In the genomic region with DNA sequence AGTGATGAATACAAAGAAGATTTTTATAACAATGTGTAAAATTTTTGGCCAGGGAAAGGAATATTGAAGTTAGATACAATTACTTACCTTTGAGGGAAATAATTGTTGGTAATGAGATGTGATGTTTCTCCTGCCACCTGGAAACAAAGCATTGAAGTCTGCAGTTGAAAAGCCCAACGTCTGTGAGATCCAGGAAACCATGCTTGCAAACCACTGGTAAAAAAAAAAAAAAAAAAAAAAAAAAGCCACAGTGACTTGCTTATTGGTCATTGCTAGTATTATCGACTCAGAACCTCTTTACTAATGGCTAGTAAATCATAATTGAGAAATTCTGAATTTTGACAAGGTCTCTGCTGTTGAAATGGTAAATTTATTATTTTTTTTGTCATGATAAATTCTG, we compare ENCODE assay signal across 13 cellular contexts. TPM values are rescaled to one million over a fixed set of nuclear protein-coding genes. Genes with fewer than 3 reads are reported as not detected.
DNase-seq lines count a peak whose midpoint lies in the region; ATAC-seq and TF ChIP-seq lines count a peak whose summit lies in the region.
"Had no signal": no experiment of that assay in that cellular context is flagged by ENCODE, and none has a peak within 500 bp of the region (broad histone marks: within the 10 kb centered on the region; RNA-seq: fewer than 3 reads in every experiment).

No MANE protein-coding gene starts in this region.

- CTCF ChIA-PET in PC-9 (lab: Charles Lee): no interaction called here

- H3K27me3 Mint-ChIP-seq in CD4-positive, CD25-positive, alpha-beta regulatory T cell: peaks cover 4% of the 10 kb centered on the region
- H3K27me3 Mint-ChIP-seq in effector memory CD8-positive, alpha-beta T cell: no peaks in the 10 kb centered on the region
- H3K27me3 Mint-ChIP-seq: dendritic cell treated with granulocyte-macrophage colony-stimulating factor and Interleukin-4, amounts not matched to agents 40 ng/mL and 50 ng/mL, for 4 days had no signal

- no peak for TF ChIP-seq CTCF in RWPE2 (IDR thresholded peaks at IDR 0.05; ENCODE audit: poor library complexity, severe bottlenecking)
- TF ChIP-seq CTCF in PC-9 (conservative IDR thresholded peaks at IDR 0.05): no peak

- no peaks in the 10 kb centered on the region for H4K20me1 ChIP-seq in PC-9 (ENCODE audit: insufficient read depth)

- WGBS in mesenchymal stem cell: no CpG with 5 or more reads among the region's 2 CpGs

- H2BK5ac ChIP-seq in mesenchymal stem cell (ENCODE audit: low read depth, low read length, poor library complexity, severe bottlenecking): no peak overlapping the region

- H3K4ac ChIP-seq in mesenchymal stem cell (ENCODE audit: low read depth in 1 of 2, low read length in 2 of 2): no peak overlapping the region

- H3K27ac ChIP-seq in CD4-positive, CD25-positive, alpha-beta regulatory T cell (ENCODE audit: insufficient read depth, low read length, poor library complexity, severe bottlenecking): peak overlapping the region; percentile 98
- peak overlapping the region; percentile 86 for H3K27ac ChIP-seq in RWPE2 (ENCODE audit: poor library complexity, severe bottlenecking)
- no peak overlapping the region for H3K27ac ChIP-seq in mesenchymal stem cell (ENCODE audit: low read length, poor library complexity, severe bottlenecking)
- no peak overlapping the region for H3K27ac ChIP-seq in PC-9

- no peak for ATAC-seq in CD4-positive, CD25-positive, alpha-beta regulatory T cell (ENCODE audit: low read depth in 2 of 2)
- ATAC-seq in RWPE2 (ENCODE audit: low read depth) (no peak), GM18511 (IDR thresholded peaks at IDR 0.05; ENCODE audit: unreplicated experiment) (no peak)
- ATAC-seq in effector memory CD8-positive, alpha-beta T cell (replicated peaks): peak; percentile 20

- DNase-seq in CD4-positive, CD25-positive, alpha-beta regulatory T cell: peak in 2 of 3 donors; percentile 30 to 55
- DNase-seq in ELR (ENCODE audit: low read depth) (peak; percentile 74), RWPE2 (ENCODE audit: low spot score) (no peak), mesenchymal stem cell (no peak), PC-9 (no peak), NCI-H1105 (lab: John Stamatoyannopoulos, UW) (no peak)
- no peak for DNase-seq in effector memory CD8-positive, alpha-beta T cell
- DNase-seq: amygdala, Caco-2, NCI-H146, NCI-H510A had no signal

- no peaks in the 10 kb centered on the region for H3K79me1 ChIP-seq in mesenchymal stem cell (replicated peaks; ENCODE audit: low read length, poor library complexity, severe bottlenecking)

- H3K27me3 ChIP-seq in CD4-positive, CD25-positive, alpha-beta regulatory T cell (ENCODE audit: control insufficient read depth, insufficient read depth, low read length): no peaks in the 10 kb centered on the region
- no peaks in the 10 kb centered on the region for H3K27me3 ChIP-seq in RWPE2 (ENCODE audit: insufficient read depth, poor library complexity, severe bottlenecking)
- no peaks in the 10 kb centered on the region for H3K27me3 ChIP-seq in mesenchymal stem cell (ENCODE audit: control insufficient read depth in 1 of 2, insufficient read depth in 1 of 2, low read length in 2 of 2)
- no peaks in the 10 kb centered on the region for H3K27me3 ChIP-seq in PC-9 (ENCODE audit: insufficient read depth, low read depth)

- peaks cover 71% of the 10 kb centered on the region for H3K36me3 ChIP-seq in CD4-positive, CD25-positive, alpha-beta regulatory T cell (ENCODE audit: control insufficient read depth, insufficient read depth, low read length)
- H3K36me3 ChIP-seq in RWPE2 (ENCODE audit: low read depth): peaks cover 15% of the 10 kb centered on the region
- no peaks in the 10 kb centered on the region for H3K36me3 ChIP-seq in mesenchymal stem cell (ENCODE audit: control insufficient read depth in 1 of 2, insufficient read depth in 2 of 2, low read depth in 1 of 2, low read length in 2 of 2)
- H3K36me3 ChIP-seq in PC-9 (ENCODE audit: low read depth): 0 out of 2 replicates have a peak, but pooled peaks cover 13% of the 10 kb centered on the region

- H4K8ac ChIP-seq in mesenchymal stem cell (ENCODE audit: low read length): no peak overlapping the region

- H3K9me2 ChIP-seq in PC-9 (ENCODE audit: insufficient read depth): no peaks in the 10 kb centered on the region; the same call in 1 of the 2 replicates

- BruUV-seq in PC-9 (replicated peaks; lab: Mats Ljungman, UMichigan): no TSS peak

- no peaks in the 10 kb centered on the region for H3K9me3 ChIP-seq in CD4-positive, CD25-positive, alpha-beta regulatory T cell (ENCODE audit: control insufficient read depth in 2 of 2, low read length in 2 of 2)
- H3K9me3 ChIP-seq in RWPE2 (ENCODE audit: severe bottlenecking): no peaks in the 10 kb centered on the region
- H3K9me3 ChIP-seq in mesenchymal stem cell (ENCODE audit: control insufficient read depth, low read length): no peaks in the 10 kb centered on the region
- H3K9me3 ChIP-seq in PC-9 (ENCODE audit: insufficient read depth, low read depth): no peaks in the 10 kb centered on the region
- H3K9me3 ChIP-seq: Caco-2 had no signal

- H3K36me3 Mint-ChIP-seq in CD4-positive, CD25-positive, alpha-beta regulatory T cell: peaks cover 59% of the 10 kb centered on the region
- H3K36me3 Mint-ChIP-seq in effector memory CD8-positive, alpha-beta T cell (ENCODE audit: insufficient read depth): peaks cover 72% of the 10 kb centered on the region

- H3K14ac ChIP-seq in mesenchymal stem cell (ENCODE audit: low read length in 2 of 2): no peak overlapping the region

- H3K27ac Mint-ChIP-seq in CD4-positive, CD25-positive, alpha-beta regulatory T cell: peak overlapping the region; percentile 89 to 95 (median 90)
- H3K27ac Mint-ChIP-seq in effector memory CD8-positive, alpha-beta T cell: peak overlapping the region; percentile 85 to 99
- H3K27ac Mint-ChIP-seq: dendritic cell treated with granulocyte-macrophage colony-stimulating factor and Interleukin-4, amounts not matched to agents 40 ng/mL and 50 ng/mL, for 4 days had no signal

- H2BK15ac ChIP-seq in mesenchymal stem cell (ENCODE audit: low read depth, poor library complexity, severe bottlenecking): no peak overlapping the region

- H3K4me1 Mint-ChIP-seq in CD4-positive, CD25-positive, alpha-beta regulatory T cell: peaks cover 11 to 54% (median 44%) of the 10 kb centered on the region in 4 donors
- H3K4me1 Mint-ChIP-seq in effector memory CD8-positive, alpha-beta T cell (ENCODE audit: low read depth in 2 of 2): peaks cover 33 to 44% of the 10 kb centered on the region in 2 donors

- H3F3A ChIP-seq in PC-9 (ENCODE audit: insufficient read depth, low read depth): peaks cover 12% of the 10 kb centered on the region

- no peak overlapping the region for H2AK5ac ChIP-seq in mesenchymal stem cell (ENCODE audit: low read length, severe bottlenecking)

- intact Hi-C loops in PC-9 (cut with micrococcal nuclease; ENCODE audit: unreplicated experiment): no loop called here

- H3K79me2 ChIP-seq in PC-9 (ENCODE audit: low read depth): 0 out of 2 replicates have a peak, but pooled peaks cover 4% of the 10 kb centered on the region

- H3K9me3 Mint-ChIP-seq in CD4-positive, CD25-positive, alpha-beta regulatory T cell: no peaks in the 10 kb centered on the region
- H3K9me3 Mint-ChIP-seq in effector memory CD8-positive, alpha-beta T cell: no peaks in the 10 kb centered on the region
- H3K9me3 Mint-ChIP-seq: dendritic cell treated with granulocyte-macrophage colony-stimulating factor and Interleukin-4, amounts not matched to agents 40 ng/mL and 50 ng/mL, for 4 days had no signal

- H2AFZ ChIP-seq in mesenchymal stem cell (ENCODE audit: low read depth, low read length) (no peak overlapping the region), PC-9 (no peak overlapping the region)

- H3K9ac ChIP-seq in mesenchymal stem cell (ENCODE audit: low read length): no peak overlapping the region

- H2BK120ac ChIP-seq in mesenchymal stem cell (ENCODE audit: low read depth, low read length): no peak overlapping the region

- H3K4me3 ChIP-seq in CD4-positive, CD25-positive, alpha-beta regulatory T cell (ENCODE audit: low read depth, low read length): peak overlapping the region; percentile 99
- no peak overlapping the region for H3K4me3 ChIP-seq in RWPE2 (ENCODE audit: severe bottlenecking)
- no peak overlapping the region for H3K4me3 ChIP-seq in mesenchymal stem cell (ENCODE audit: insufficient read depth in 1 of 2, low read depth in 1 of 2, low read length in 2 of 2)
- no peak overlapping the region; the same call in 1 of the 2 replicates for H3K4me3 ChIP-seq in PC-9

- H3K4me1 ChIP-seq in CD4-positive, CD25-positive, alpha-beta regulatory T cell (ENCODE audit: control insufficient read depth, insufficient read depth, low read length, poor library complexity, severe bottlenecking): peaks cover 75% of the 10 kb centered on the region
- peaks cover 42% of the 10 kb centered on the region for H3K4me1 ChIP-seq in RWPE2 (ENCODE audit: insufficient read depth, poor library complexity, severe bottlenecking)
- peaks cover under 1% of the 10 kb centered on the region for H3K4me1 ChIP-seq in mesenchymal stem cell (ENCODE audit: control insufficient read depth, insufficient read depth, low read depth, low read length)
- H3K4me1 ChIP-seq in PC-9 (replicated peaks; ENCODE audit: insufficient read depth): peaks cover 27% of the 10 kb centered on the region

- H3K18ac ChIP-seq in mesenchymal stem cell (ENCODE audit: low read depth in 1 of 2, low read length in 2 of 2): no peak overlapping the region

- H2BK12ac ChIP-seq in mesenchymal stem cell (ENCODE audit: low read length in 2 of 2): no peak overlapping the region

- no peak overlapping the region for H3K23ac ChIP-seq in mesenchymal stem cell (ENCODE audit: low read length in 2 of 2)

- H3K4me2 ChIP-seq in mesenchymal stem cell (ENCODE audit: low read length, poor library complexity, severe bottlenecking) (no peak overlapping the region), PC-9 (no peak overlapping the region)

- peak overlapping the region; percentile 87 to 95 (median 92) for H3K4me3 Mint-ChIP-seq in CD4-positive, CD25-positive, alpha-beta regulatory T cell
- H3K4me3 Mint-ChIP-seq in effector memory CD8-positive, alpha-beta T cell: peak overlapping the region; percentile 91
- H3K4me3 Mint-ChIP-seq: dendritic cell treated with granulocyte-macrophage colony-stimulating factor and Interleukin-4, amounts not matched to agents 40 ng/mL and 50 ng/mL, for 4 days had no signal

- no peak overlapping the region for H4K91ac ChIP-seq in mesenchymal stem cell (ENCODE audit: low read length)

- POLR2A ChIA-PET in PC-9 (lab: Charles Lee; ENCODE audit: unreplicated experiment): interaction anchor here (0.5 kb wide), 1 partner anchor 14 kb away, joined by 8 read pairs; no protein-coding TSS in a partner anchor

RNA-seq across cellular contexts. Expression of a gene that starts 5.3 kb away (rescaled TPM):
- 239 TPM for total RNA-seq in CD4-positive, CD25-positive, alpha-beta regulatory T cell
- polyA plus RNA-seq in CD4-positive, CD25-positive, alpha-beta regulatory T cell: 100 to 1,000 TPM; 107 to 151 (median 118) TPM
- 0.22 TPM for polyA plus RNA-seq in mesenchymal stem cell (2013, experiment 1 of 2)
- polyA plus RNA-seq in mesenchymal stem cell (2013, experiment 2 of 2): 0.19 TPM
- 3.8 and 4.8 TPM in 2 replicates for total RNA-seq in PC-9 (2021)

RNA-seq across cellular contexts. Expression of a gene that starts 24.5 kb away (rescaled TPM):
- total RNA-seq in CD4-positive, CD25-positive, alpha-beta regulatory T cell: 105 TPM
- 10 to 100 TPM; 33.0 to 48.3 (median 44.9) TPM for polyA plus RNA-seq in CD4-positive, CD25-positive, alpha-beta regulatory T cell
- 36.2 TPM for polyA plus RNA-seq in mesenchymal stem cell (2013, experiment 1 of 2)
- 37.6 TPM for polyA plus RNA-seq in mesenchymal stem cell (2013, experiment 2 of 2)
- 33.7 and 37.5 TPM in 2 replicates for total RNA-seq in PC-9 (2021)

Comparison
In these comparisons a context has a peak if more than half of its experiments do, and no peak if none do; other contexts are left out.
1. DNase-seq: peak in CD4-positive, CD25-positive, alpha-beta regulatory T cell (2 of 3) and ELR (single experiment); none in RWPE2 (single experiment), effector memory CD8-positive, alpha-beta T cell (0 of 3), mesenchymal stem cell (single experiment), PC-9 (0 of 2) and NCI-H1105 (single experiment).
2. H3K27ac ChIP-seq: peak in CD4-positive, CD25-positive, alpha-beta regulatory T cell (single experiment) and RWPE2 (single experiment); none in mesenchymal stem cell (single experiment) and PC-9 (single experiment).
3. RNA of a gene that starts 5.3 kb away (total RNA-seq): 239 TPM in CD4-positive, CD25-positive, alpha-beta regulatory T cell (single experiment); 3.8 to 4.8 TPM in PC-9; every median in the first group is over 10 times any median in the second.